Comparison of ENCODE assay signal across 25 cellular contexts in genomic region chr5:4144608-4145007, GRCh38.
A peak's percentile ranks its signal among the peaks of the same experiment; 100 is the strongest.
DNase-seq lines count a peak whose midpoint lies in the region; ATAC-seq, FAIRE-seq and TF ChIP-seq lines count a peak whose summit lies in the region.
"Had no signal": no experiment of that assay in that cellular context is flagged by ENCODE, and none has a peak within 500 bp of the region (broad histone marks: within the 10 kb centered on the region; RNA-seq: fewer than 3 reads in every experiment).

No MANE protein-coding gene starts in this region.

- H2AFZ ChIP-seq in HepG2 (ENCODE audit: low read length) (no peak overlapping the region), neuronal stem cell (ENCODE audit: low read length) (no peak overlapping the region)
- H2AFZ ChIP-seq: GM23338 had no signal

- H2BK120ac ChIP-seq in neuronal stem cell (ENCODE audit: low read depth, low read length): no peak overlapping the region

- H3K79me1 ChIP-seq in neuronal stem cell (ENCODE audit: low read depth, low read length): no peaks in the 10 kb centered on the region

- peak overlapping the region; percentile 70 for H4K8ac ChIP-seq in neuronal stem cell (ENCODE audit: low read depth, low read length)

- H3K9me3 ChIP-seq in HepG2 (ENCODE audit: low read length): peaks cover 22% of the 10 kb centered on the region
- no peaks in the 10 kb centered on the region for H3K9me3 ChIP-seq in right lobe of liver
- H3K9me3 ChIP-seq in neuronal stem cell (replicated peaks in 1 of 2; ENCODE audit: control insufficient read depth in 2 of 2, insufficient read depth in 1 of 2, low read depth in 1 of 2, low read length in 2 of 2): peaks cover 0 to 3% of the 10 kb centered on the region in 2 donors
- H3K9me3 ChIP-seq in upper lobe of right lung: no peaks in the 10 kb centered on the region
- H3K9me3 ChIP-seq: BLaER1, Caco-2, HAP-1 had no signal

- no peak overlapping the region for H2BK5ac ChIP-seq in neuronal stem cell (ENCODE audit: low read length)

- peak overlapping the region; percentile 11 for H3K14ac ChIP-seq in neuronal stem cell (ENCODE audit: low read length)

- H3K18ac ChIP-seq in neuronal stem cell (ENCODE audit: low read length): peak overlapping the region; percentile 55

- no peak for TF ChIP-seq RAD21 in HepG2 (CRISPR knock-in tag; IDR thresholded peaks at IDR 0.05)

- no peak overlapping the region for H3K4me2 ChIP-seq in HepG2 (ENCODE audit: low read depth, low read length)
- no peak overlapping the region for H3K4me2 ChIP-seq in neuronal stem cell (ENCODE audit: insufficient read depth, low read length, poor library complexity, severe bottlenecking)
- H3K4me2 ChIP-seq: BLaER1, GM23338 had no signal

- no peaks in the 10 kb centered on the region for H3K4me1 ChIP-seq in HepG2 (ENCODE audit: insufficient read depth, low read length)
- no peaks in the 10 kb centered on the region for H3K4me1 ChIP-seq in right lobe of liver
- no peaks in the 10 kb centered on the region for H3K4me1 ChIP-seq in neuronal stem cell (ENCODE audit: control insufficient read depth in 2 of 2, insufficient read depth in 1 of 2, low read depth in 1 of 2, low read length in 2 of 2)
- no peaks in the 10 kb centered on the region for H3K4me1 ChIP-seq in upper lobe of right lung
- H3K4me1 ChIP-seq: BLaER1, Caco-2, HAP-1 had no signal

- TF ChIP-seq POLR2A in HepG2 (IDR thresholded peaks at IDR 0.05; ENCODE audit: insufficient read depth in 1 of 2, low read depth in 2 of 2, low read length in 2 of 2) (no peak), right lobe of liver (IDR thresholded peaks at IDR 0.05) (no peak)

- H3K36me3 ChIP-seq in HepG2 (replicated peaks in 1 of 2; ENCODE audit: control insufficient read depth in 1 of 2, insufficient read depth in 2 of 2, low read length in 2 of 2) (no peaks in the 10 kb centered on the region), right lobe of liver (no peaks in the 10 kb centered on the region), bronchial epithelial cell (ENCODE audit: control insufficient read depth, insufficient read depth, low read length) (no peaks in the 10 kb centered on the region), neuronal stem cell (replicated peaks in 1 of 2; ENCODE audit: control insufficient read depth in 2 of 2, insufficient read depth in 2 of 2, low read length in 2 of 2) (no peaks in the 10 kb centered on the region), upper lobe of right lung (no peaks in the 10 kb centered on the region), brain microvascular endothelial cell (replicated peaks) (no peaks in the 10 kb centered on the region)
- H3K36me3 ChIP-seq: BLaER1, HAP-1 had no signal

- H3K27ac ChIP-seq in HepG2 (ENCODE audit: extremely low read length, insufficient read depth, low read length) (no peak overlapping the region), right lobe of liver (no peak overlapping the region), neuronal stem cell (replicated peaks; ENCODE audit: low read length) (no peak overlapping the region), upper lobe of right lung (no peak overlapping the region), brain microvascular endothelial cell (no peak overlapping the region)
- H3K27ac ChIP-seq: 22Rv1, BLaER1, C4-2B had no signal

- no peak for DNase-seq in HepG2 (ENCODE audit: low spot score)
- DNase-seq in right lobe of liver: no peak
- DNase-seq in bronchial epithelial cell (ENCODE audit: low read depth): no peak
- DNase-seq in neuronal stem cell (ENCODE audit: low spot score): no peak
- DNase-seq in upper lobe of right lung: no peak
- no peak for DNase-seq in brain microvascular endothelial cell
- no peak for DNase-seq in NCI-H526 treated with DMSO at 0.1 percent for 48 hours (lab: John Stamatoyannopoulos, UW)
- DNase-seq: Caco-2; CD4-positive, CD25-positive, alpha-beta regulatory T cell; CD8-positive, alpha-beta T cell; DMS 273 treated with DMSO at 0.1 percent for 48 hours; DMS79; GF-D8; HFFc6 had no signal

- intact Hi-C loops in HepG2 (cut with micrococcal nuclease; ENCODE audit: unreplicated experiment) (no loop called here), right lobe of liver (cut with DNase I) (no loop called here), upper lobe of right lung (cut with DNase I) (no loop called here)

- H3K27me3 ChIP-seq in HepG2 (ENCODE audit: control insufficient read depth in 1 of 2, insufficient read depth in 2 of 2, low read length in 2 of 2): no peaks in the 10 kb centered on the region
- no peaks in the 10 kb centered on the region for H3K27me3 ChIP-seq in right lobe of liver
- H3K27me3 ChIP-seq in bronchial epithelial cell (ENCODE audit: control insufficient read depth, insufficient read depth, low read length): no peaks in the 10 kb centered on the region
- H3K27me3 ChIP-seq in neuronal stem cell (ENCODE audit: control insufficient read depth in 3 of 3, insufficient read depth in 3 of 3, low read depth in 1 of 3, low read length in 3 of 3): peaks cover 0 to 2% (median 0%) of the 10 kb centered on the region in 3 experiments
- H3K27me3 ChIP-seq in upper lobe of right lung: no peaks in the 10 kb centered on the region
- no peaks in the 10 kb centered on the region for H3K27me3 ChIP-seq in brain microvascular endothelial cell (replicated peaks)
- H3K27me3 ChIP-seq: BLaER1 had no signal

- TF ChIP-seq CTCF in HepG2 (CRISPR knock-in tag; IDR thresholded peaks at IDR 0.05) (no peak), right lobe of liver (IDR thresholded peaks at IDR 0.05) (no peak), bronchial epithelial cell (IDR thresholded peaks at IDR 0.05; ENCODE audit: insufficient read depth, low read length, severe bottlenecking) (no peak), upper lobe of right lung (IDR thresholded peaks at IDR 0.05) (no peak), brain microvascular endothelial cell (IDR thresholded peaks at IDR 0.05; ENCODE audit: low read depth, low read length, missing control alignments) (no peak)

- in situ Hi-C loops in HepG2 (cut with HindIII; ENCODE audit: extremely low pct_ligation_motif_present, low pct_unique_long_range_greater_than_20kb) (no loop called here), brain microvascular endothelial cell (cut with HindIII; ENCODE audit: low pct_ligation_motif_present, low sequenced_read_pairs) (no loop called here)

- peak overlapping the region; percentile 3 for H4K91ac ChIP-seq in neuronal stem cell (ENCODE audit: low read depth, low read length, poor library complexity)

- no peak overlapping the region for H3K4me3 ChIP-seq in HepG2 (replicated peaks in 1 of 3; ENCODE audit: insufficient read depth in 1 of 3, low read depth in 2 of 3, low read length in 3 of 3)
- no peak overlapping the region for H3K4me3 ChIP-seq in right lobe of liver
- H3K4me3 ChIP-seq in bronchial epithelial cell (ENCODE audit: low read depth, low read length): no peak overlapping the region
- H3K4me3 ChIP-seq in neuronal stem cell (ENCODE audit: low read length in 2 of 2): peak overlapping the region in 1 of 2 donors; percentile 64
- H3K4me3 ChIP-seq in upper lobe of right lung: no peak overlapping the region
- no peak overlapping the region for H3K4me3 ChIP-seq in brain microvascular endothelial cell (ENCODE audit: low read depth, low read length)
- H3K4me3 ChIP-seq: BLaER1, GM23338, HAP-1 had no signal

- H3K79me2 ChIP-seq in HepG2 (ENCODE audit: insufficient read depth, low read length): no peaks in the 10 kb centered on the region

- H2AK5ac ChIP-seq in neuronal stem cell (ENCODE audit: low read depth, low read length): peak overlapping the region; percentile 26

- no peak overlapping the region for H3K9ac ChIP-seq in HepG2 (ENCODE audit: insufficient read depth, low read depth, low read length)
- H3K9ac ChIP-seq in neuronal stem cell (ENCODE audit: low read depth, low read length, poor library complexity): peak overlapping the region; percentile 82
- H3K9ac ChIP-seq: BLaER1 had no signal

- H3K23ac ChIP-seq in neuronal stem cell (ENCODE audit: low read depth, low read length, poor library complexity): peak overlapping the region; percentile 89

- no peak for ATAC-seq in HepG2
- no peak for ATAC-seq in right lobe of liver
- peak; percentile 25 for ATAC-seq in upper lobe of right lung
- ATAC-seq in HG03175 (IDR thresholded peaks at IDR 0.05; ENCODE audit: unreplicated experiment): no peak
- ATAC-seq: CD8-positive, alpha-beta T cell; GM23338 had no signal

- H2BK12ac ChIP-seq in neuronal stem cell (ENCODE audit: low read length): peak overlapping the region; percentile 92

- POLR2A ChIA-PET in HepG2 (lab: Yijun Ruan, JAX): no interaction called here

- no TSS peak for BruUV-seq in HepG2 (replicated peaks; lab: Mats Ljungman, UMichigan)

- peak overlapping the region; percentile 35 for H2BK15ac ChIP-seq in neuronal stem cell (ENCODE audit: low read length)

- TF ChIP-seq EP300 in HepG2 (IDR thresholded peaks at IDR 0.05; ENCODE audit: low read depth in 2 of 2, low read length in 2 of 2) (no peak), HepG2 (CRISPR knock-in tag; IDR thresholded peaks at IDR 0.05; ENCODE audit: borderline replicate concordance) (no peak)

- 67% methylated on average over 13 of the region's 15 CpGs for WGBS in HepG2 (ENCODE audit: low lambda C conversion rate)
- 65% methylated on average over 4 of the region's 15 CpGs for WGBS in right lobe of liver (ENCODE audit: insufficient coverage, low coverage, low lambda C conversion rate, missing lambda C conversion rate)
- no CpG with 5 or more reads among the region's 15 CpGs for WGBS in neuronal stem cell (ENCODE audit: extremely low coverage in 2 of 2, insufficient read length in 2 of 2, insufficient replicate concordance in 1 of 2), 2 donors

- CTCF ChIA-PET in HepG2 (lab: Yijun Ruan, JAX; ENCODE audit: low intra/inter-chr PET ratio, low total read pairs): no interaction called here

- FAIRE-seq in HepG2 (lab: Jason Lieb, UNC) (no peak), bronchial epithelial cell (lab: Jason Lieb, UNC) (peak; percentile 90)
- FAIRE-seq: A204.1, D721Med, GM12891, GM18507, H54 had no signal

- peak overlapping the region; percentile 55 for H3K4ac ChIP-seq in neuronal stem cell (ENCODE audit: low read length)

- no peaks in the 10 kb centered on the region for H4K20me1 ChIP-seq in HepG2 (ENCODE audit: insufficient read depth, low read length)
- H4K20me1 ChIP-seq: BLaER1 had no signal

TF ChIP-seq in HepG2, 621 proteins besides CTCF, POLR2A, EP300 and RAD21:
- TF ChIP-seq MNT (IDR thresholded peaks at IDR 0.05): peak; percentile 62
- TF ChIP-seq SMAD9 (CRISPR knock-in tag; IDR thresholded peaks at IDR 0.05): no peak
- no peak for TF ChIP-seq RFXAP (CRISPR knock-in tag; IDR thresholded peaks at IDR 0.05; ENCODE audit: borderline replicate concordance)
